Comparison of ENCODE assay signal across 35 cellular contexts in genomic region chr7:139455789-139456188, GRCh38. TPM values are rescaled to one million over a fixed set of nuclear protein-coding genes. Genes with fewer than 3 reads are reported as not detected.
"Had no signal": no experiment of that assay in that cellular context is flagged by ENCODE, and none has a peak within 500 bp of the region (broad histone marks: within the 10 kb centered on the region; RNA-seq: fewer than 3 reads in every experiment).

No MANE protein-coding gene starts in this region.

- H3K4me1 Mint-ChIP-seq: activated CD4-positive, alpha-beta memory T cell treated with anti-CD3 and anti-CD28 coated beads, Interleukin-2, amount 10 ng/mL, durations not matched to agents 7 days and 5 days; activated CD4-positive, alpha-beta T cell treated with anti-CD3 and anti-CD28 coated beads, Interleukin-2, amount 10 ng/mL, durations not matched to agents 7 days and 5 days had no signal

- H3K4me3 Mint-ChIP-seq: activated CD4-positive, alpha-beta memory T cell treated with anti-CD3 and anti-CD28 coated beads, Interleukin-2, amount 10 ng/mL, durations not matched to agents 7 days and 5 days; activated CD4-positive, alpha-beta T cell treated with anti-CD3 and anti-CD28 coated beads, Interleukin-2, amount 10 ng/mL, durations not matched to agents 7 days and 5 days; activated naive CD8-positive, alpha-beta T cell; activated T-cell treated with anti-CD3 and anti-CD28 coated beads, Interleukin-2, amount 50 U/mL, for 24 hours; activated T-cell treated with anti-CD3 and anti-CD28 coated beads, Interleukin-2, amount 50 U/mL, for 72 hours had no signal

- H3K9me3 ChIP-seq: colonic mucosa, esophagus squamous epithelium, gastroesophageal sphincter, heart right ventricle had no signal

- H3K4me3 ChIP-seq: colonic mucosa, esophagus squamous epithelium, gastroesophageal sphincter, heart right ventricle, hepatocyte had no signal

- ATAC-seq: activated T-cell treated with anti-CD3 and anti-CD28 coated beads, Interleukin-2, amount 50 U/mL, for 72 hours; gastroesophageal sphincter; heart right ventricle had no signal

- H3K36me3 ChIP-seq: brain microvascular endothelial cell, colonic mucosa, gastroesophageal sphincter, heart right ventricle had no signal

- H3K4me1 ChIP-seq: colonic mucosa, gastroesophageal sphincter had no signal

- H2AFZ ChIP-seq: hepatocyte had no signal

- H3K27me3 ChIP-seq: brain microvascular endothelial cell, colonic mucosa, esophagus squamous epithelium, gastroesophageal sphincter, heart right ventricle, hepatocyte had no signal

- FAIRE-seq: astrocyte, endometrium, endothelial cell of umbilical vein had no signal

- H3K9me3 Mint-ChIP-seq: activated CD4-positive, alpha-beta memory T cell treated with anti-CD3 and anti-CD28 coated beads, Interleukin-2, amount 10 ng/mL, durations not matched to agents 7 days and 5 days; activated CD4-positive, alpha-beta T cell treated with anti-CD3 and anti-CD28 coated beads, Interleukin-2, amount 10 ng/mL, durations not matched to agents 7 days and 5 days; activated T-cell treated with anti-CD3 and anti-CD28 coated beads, Interleukin-2, amount 50 U/mL, for 24 hours; activated T-cell treated with anti-CD3 and anti-CD28 coated beads, Interleukin-2, amount 50 U/mL, for 72 hours had no signal

- H3K27ac Mint-ChIP-seq: activated CD4-positive, alpha-beta memory T cell treated with anti-CD3 and anti-CD28 coated beads, Interleukin-2, amount 10 ng/mL, durations not matched to agents 7 days and 5 days; activated CD4-positive, alpha-beta T cell treated with anti-CD3 and anti-CD28 coated beads, Interleukin-2, amount 10 ng/mL, durations not matched to agents 7 days and 5 days; activated naive CD8-positive, alpha-beta T cell; activated T-cell treated with anti-CD3 and anti-CD28 coated beads, Interleukin-2, amount 50 U/mL, for 24 hours; activated T-cell treated with anti-CD3 and anti-CD28 coated beads, Interleukin-2, amount 50 U/mL, for 72 hours had no signal

- DNase-seq: activated CD4-positive, alpha-beta memory T cell treated with anti-CD3 and anti-CD28 coated beads, Interleukin-2, amount 10 ng/mL, durations not matched to agents 7 days and 5 days; activated CD4-positive, alpha-beta T cell treated with anti-CD3 and anti-CD28 coated beads for 4 hours; activated CD4-positive, alpha-beta T cell treated with anti-CD3 and anti-CD28 coated beads, Interleukin-2, amount 10 ng/mL, durations not matched to agents 7 days and 5 days; activated CD4-positive, alpha-beta T cell treated with anti-CD3 and anti-CD28 coated beads, Interleukin-2, amount 50 U/mL, for 4 hours; activated CD4-positive, CD25-positive, alpha-beta regulatory T cell; activated CD4-positive, CD25-positive, alpha-beta regulatory T cell treated with anti-CD3 and anti-CD28 coated beads, Interleukin-2, amount 50 U/mL, for 72 hours; activated CD8-positive, alpha-beta memory T cell treated with anti-CD3 and anti-CD28 coated beads, Interleukin-2, amount 50 U/mL, for 48 hours; activated effector memory CD4-positive, alpha-beta T cell treated with Interleukin-2 at 50 U/mL for 16 hours; activated gamma-delta T cell treated with Interleukin-2 at 50 U/mL for 16 hours; activated naive CD4-positive, alpha-beta T cell treated with anti-CD3 and anti-CD28 coated beads, Interleukin-2, amount 50 U/mL, for 16 hours; activated naive CD4-positive, alpha-beta T cell treated with Interleukin-2 at 50 U/mL for 16 hours; activated T-cell treated with anti-CD3 and anti-CD28 coated beads for 4 hours; activated T-cell treated with anti-CD3 and anti-CD28 coated beads, Interleukin-2, amount 50 U/mL, for 24 hours; activated T-cell treated with anti-CD3 and anti-CD28 coated beads, Interleukin-2, amount 50 U/mL, for 72 hours; amniotic stem cell; anterior cingulate cortex; brain microvascular endothelial cell; caudate nucleus; colonic mucosa; effector CD8-positive, alpha-beta T cell; esophagus squamous epithelium; foreskin melanocyte; heart right ventricle; T-helper 2 cell had no signal

- H3K27ac ChIP-seq: brain microvascular endothelial cell, colonic mucosa, epithelial cell of prostate, esophagus squamous epithelium, gastroesophageal sphincter, heart right ventricle, hepatocyte had no signal

- H3K4me2 ChIP-seq: hepatocyte had no signal

- H3K36me3 Mint-ChIP-seq: activated naive CD8-positive, alpha-beta T cell had no signal

- H3K27me3 Mint-ChIP-seq: activated CD4-positive, alpha-beta memory T cell treated with anti-CD3 and anti-CD28 coated beads, Interleukin-2, amount 10 ng/mL, durations not matched to agents 7 days and 5 days; activated CD4-positive, alpha-beta T cell treated with anti-CD3 and anti-CD28 coated beads, Interleukin-2, amount 10 ng/mL, durations not matched to agents 7 days and 5 days; activated naive CD8-positive, alpha-beta T cell; activated T-cell treated with anti-CD3 and anti-CD28 coated beads, Interleukin-2, amount 50 U/mL, for 24 hours had no signal

- H3K79me2 ChIP-seq: hepatocyte had no signal

RNA-seq across cellular contexts. Expression of gene KLRG2, which starts 27.7 kb away (rescaled TPM):
- total RNA-seq: activated CD4-positive, alpha-beta memory T cell treated with anti-CD3 and anti-CD28 coated beads, Interleukin-2, amount 10 ng/mL, durations not matched to agents 7 days and 5 days; activated CD4-positive, alpha-beta T cell treated with anti-CD3 and anti-CD28 coated beads, Interleukin-2, amount 10 ng/mL, durations not matched to agents 7 days and 5 days; dermis microvascular lymphatic vessel endothelial cell; endothelial cell of umbilical vein; fibroblast of lung; fibroblast of villous mesenchyme; glomerular endothelial cell had no signal
- polyA plus RNA-seq: endothelial cell of umbilical vein, fibroblast of lung, heart right ventricle, hepatocyte had no signal
